2 cellular contexts compared by ENCODE assay signal in genomic region chr1:246577720-246578106, GRCh38.
TF ChIP-seq lines count a peak whose summit lies in the region.

No MANE protein-coding gene starts in this region.

TF ChIP-seq in SK-N-SH treated with all-trans-retinoic acid at 6 μM for 48 hours, 23 proteins besides CTCF, POLR2A, EP300 and RAD21 (continued from another document):
- no peak for TF ChIP-seq CREB5 (CRISPR knock-in tag; IDR thresholded peaks at IDR 0.05; ENCODE audit: low read depth)

TF ChIP-seq in endothelial cell of umbilical vein, 7 proteins besides CTCF, POLR2A, EP300 and RAD21 (continued from another document):
- TF ChIP-seq MAX (IDR thresholded peaks at IDR 0.05; ENCODE audit: insufficient read depth, insufficient read length) = no peak
